Comparison of ENCODE assay signal across 1 cellular context in the genomic region with DNA sequence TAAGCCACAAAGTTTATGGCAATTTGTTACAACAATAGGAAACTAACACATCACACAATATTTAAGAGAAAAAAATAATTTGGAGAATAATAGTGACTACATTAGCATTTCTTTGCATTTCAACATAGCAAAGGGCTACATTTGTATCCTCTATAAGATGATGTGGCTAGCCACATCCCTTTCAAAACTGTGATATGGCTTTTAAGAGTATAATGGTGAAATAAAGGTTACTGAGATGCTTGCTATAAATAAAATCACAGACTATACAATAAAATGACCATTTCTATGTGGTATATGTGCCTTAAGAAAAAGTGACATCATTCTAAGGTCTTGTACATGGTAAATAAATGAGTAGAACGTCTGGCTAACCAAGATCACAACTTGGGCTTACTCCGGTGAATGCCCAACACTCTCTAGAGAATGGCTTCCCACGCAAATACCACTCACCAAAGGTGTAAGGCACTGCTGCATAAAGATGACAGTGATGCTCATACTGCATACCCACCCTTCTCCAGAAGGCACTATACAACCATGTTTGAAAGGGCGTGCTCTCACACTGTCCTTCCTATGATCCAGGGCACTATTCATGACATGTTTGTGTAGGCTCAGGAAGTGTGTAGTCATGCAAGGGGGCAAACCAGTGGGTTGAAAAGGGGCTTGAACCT.
TF ChIP-seq lines count a peak whose summit lies in the region.

No MANE protein-coding gene starts in this region.

TF ChIP-seq in GM12878, 131 proteins besides CTCF, POLR2A, EP300 and RAD21:
- TF ChIP-seq YY1 (IDR thresholded peaks at IDR 0.05; ENCODE audit: low read depth, low read length) (no peak), CHD2 (IDR thresholded peaks at IDR 0.05; ENCODE audit: borderline replicate concordance, low read depth, low read length) (no peak), RAD51 (IDR thresholded peaks at IDR 0.05) (no peak), RUNX3 (IDR thresholded peaks at IDR 0.05; ENCODE audit: low read length) (peak; percentile 3; the same call in 1 of the 2 replicates), RCOR1 (conservative IDR thresholded peaks at IDR 0.05; ENCODE audit: low read depth, low read length) (no peak), SREBF1 (IDR thresholded peaks at IDR 0.05; ENCODE audit: low read length) (no peak), GATAD2B (conservative IDR thresholded peaks at IDR 0.05; ENCODE audit: low read depth) (no peak), RB1 (IDR thresholded peaks at IDR 0.05; ENCODE audit: borderline replicate concordance) (no peak)
- TF ChIP-seq, protein P1, sequence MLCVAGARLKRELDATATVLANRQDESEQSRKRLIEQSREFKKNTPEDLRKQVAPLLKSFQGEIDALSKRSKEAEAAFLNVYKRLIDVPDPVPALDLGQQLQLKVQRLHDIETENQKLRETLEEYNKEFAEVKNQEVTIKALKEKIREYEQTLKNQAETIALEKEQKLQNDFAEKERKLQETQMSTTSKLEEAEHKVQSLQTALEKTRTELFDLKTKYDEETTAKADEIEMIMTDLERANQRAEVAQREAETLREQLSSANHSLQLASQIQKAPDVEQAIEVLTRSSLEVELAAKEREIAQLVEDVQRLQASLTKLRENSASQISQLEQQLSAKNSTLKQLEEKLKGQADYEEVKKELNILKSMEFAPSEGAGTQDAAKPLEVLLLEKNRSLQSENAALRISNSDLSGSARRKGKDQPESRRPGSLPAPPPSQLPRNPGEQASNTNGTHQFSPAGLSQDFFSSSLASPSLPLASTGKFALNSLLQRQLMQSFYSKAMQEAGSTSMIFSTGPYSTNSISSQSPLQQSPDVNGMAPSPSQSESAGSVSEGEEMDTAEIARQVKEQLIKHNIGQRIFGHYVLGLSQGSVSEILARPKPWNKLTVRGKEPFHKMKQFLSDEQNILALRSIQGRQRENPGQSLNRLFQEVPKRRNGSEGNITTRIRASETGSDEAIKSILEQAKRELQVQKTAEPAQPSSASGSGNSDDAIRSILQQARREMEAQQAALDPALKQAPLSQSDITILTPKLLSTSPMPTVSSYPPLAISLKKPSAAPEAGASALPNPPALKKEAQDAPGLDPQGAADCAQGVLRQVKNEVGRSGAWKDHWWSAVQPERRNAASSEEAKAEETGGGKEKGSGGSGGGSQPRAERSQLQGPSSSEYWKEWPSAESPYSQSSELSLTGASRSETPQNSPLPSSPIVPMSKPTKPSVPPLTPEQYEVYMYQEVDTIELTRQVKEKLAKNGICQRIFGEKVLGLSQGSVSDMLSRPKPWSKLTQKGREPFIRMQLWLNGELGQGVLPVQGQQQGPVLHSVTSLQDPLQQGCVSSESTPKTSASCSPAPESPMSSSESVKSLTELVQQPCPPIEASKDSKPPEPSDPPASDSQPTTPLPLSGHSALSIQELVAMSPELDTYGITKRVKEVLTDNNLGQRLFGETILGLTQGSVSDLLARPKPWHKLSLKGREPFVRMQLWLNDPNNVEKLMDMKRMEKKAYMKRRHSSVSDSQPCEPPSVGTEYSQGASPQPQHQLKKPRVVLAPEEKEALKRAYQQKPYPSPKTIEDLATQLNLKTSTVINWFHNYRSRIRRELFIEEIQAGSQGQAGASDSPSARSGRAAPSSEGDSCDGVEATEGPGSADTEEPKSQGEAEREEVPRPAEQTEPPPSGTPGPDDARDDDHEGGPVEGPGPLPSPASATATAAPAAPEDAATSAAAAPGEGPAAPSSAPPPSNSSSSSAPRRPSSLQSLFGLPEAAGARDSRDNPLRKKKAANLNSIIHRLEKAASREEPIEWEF (IDR thresholded peaks at IDR 0.05; ENCODE audit: insufficient replicate concordance, low read depth, low read length) = no peak
TF ChIP-seq in GM12878: peak in this region for 1.
